Comparison of ENCODE assay signal across 1 cellular context in genomic region chr3:150597646-150598045, GRCh38.
TF ChIP-seq lines count a peak whose summit lies in the region.

No MANE protein-coding gene starts in this region.

TF ChIP-seq in GM12878, 131 proteins besides CTCF, POLR2A, EP300 and RAD21:
- no peak for TF ChIP-seq CEBPZ (IDR thresholded peaks at IDR 0.05; ENCODE audit: low read depth, low read length)
- no peak for TF ChIP-seq STAT3 (IDR thresholded peaks at IDR 0.05; ENCODE audit: low read depth, low read length)
- no peak for TF ChIP-seq SREBF2 (IDR thresholded peaks at IDR 0.05; ENCODE audit: low read length)
- no peak for TF ChIP-seq CEBPB (IDR thresholded peaks at IDR 0.05; ENCODE audit: borderline replicate concordance in 1 of 2, low read depth in 2 of 2, low read length in 2 of 2)
- no peak for TF ChIP-seq SIN3A (IDR thresholded peaks at IDR 0.05; ENCODE audit: low read depth, low read length)
- TF ChIP-seq DPF2 (IDR thresholded peaks at IDR 0.05) = no peak
- no peak for TF ChIP-seq IKZF2 (IDR thresholded peaks at IDR 0.05)
- no peak for TF ChIP-seq SUZ12 (IDR thresholded peaks at IDR 0.05; ENCODE audit: unreplicated experiment)
- no peak for TF ChIP-seq NBN (IDR thresholded peaks at IDR 0.05)
- TF ChIP-seq YY1 (IDR thresholded peaks at IDR 0.05; ENCODE audit: low read depth, low read length) = no peak
- no peak for TF ChIP-seq RCOR1 (conservative IDR thresholded peaks at IDR 0.05; ENCODE audit: low read depth, low read length)
- TF ChIP-seq RELA (IDR thresholded peaks at IDR 0.05; ENCODE audit: borderline replicate concordance, partially characterized antibody) = no peak
- TF ChIP-seq TBL1XR1 (IDR thresholded peaks at IDR 0.05; ENCODE audit: low read depth, low read length) = no peak
- TF ChIP-seq ZNF592 (IDR thresholded peaks at IDR 0.05) = no peak
- TF ChIP-seq REST (IDR thresholded peaks at IDR 0.05; ENCODE audit: low read depth, low read length) = no peak
- no peak for TF ChIP-seq CUX1 (IDR thresholded peaks at IDR 0.05; ENCODE audit: insufficient replicate concordance, low read depth, low read length)
- no peak for TF ChIP-seq TCF7 (IDR thresholded peaks at IDR 0.05; ENCODE audit: borderline replicate concordance)
- no peak for TF ChIP-seq ZBTB40 (IDR thresholded peaks at IDR 0.05; ENCODE audit: borderline replicate concordance)
